In the genomic region with DNA sequence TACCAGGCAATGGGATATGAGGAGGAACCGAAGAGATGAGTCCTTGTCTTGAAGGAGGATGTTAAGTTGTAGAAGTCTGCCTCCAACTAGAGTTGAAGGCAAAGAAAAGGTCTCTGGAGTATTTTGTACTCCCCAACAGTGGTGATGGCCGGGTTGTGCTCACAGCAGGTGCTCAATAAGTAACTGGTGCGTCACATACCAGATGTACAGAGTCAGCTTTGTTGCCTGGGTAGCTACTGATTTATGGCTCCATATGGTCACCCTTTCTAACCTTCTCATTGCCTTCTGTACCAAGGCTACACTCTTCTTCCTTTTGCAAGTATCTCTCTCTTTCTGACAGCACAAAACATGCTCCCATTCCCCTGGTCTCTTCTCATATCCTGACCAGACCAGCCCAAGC, we compare ENCODE assay signal across 28 cellular contexts.
"Had no signal": no experiment of that assay in that cellular context is flagged by ENCODE, and none has a peak within 500 bp of the region (broad histone marks: within the 10 kb centered on the region; RNA-seq: fewer than 3 reads in every experiment).

No MANE protein-coding gene starts in this region.

- ATAC-seq: activated CD4-positive, alpha-beta T cell treated with anti-CD3 and anti-CD28 coated beads for 36 hours; activated CD8-positive, alpha-beta memory T cell treated with anti-CD3 and anti-CD28 coated beads, Interleukin-2, amount 10 ng/mL, durations not matched to agents 7 days and 5 days; activated CD8-positive, alpha-beta T cell treated with anti-CD3 and anti-CD28 coated beads, Interleukin-2, amount 10 ng/mL, durations not matched to agents 7 days and 5 days; activated naive CD8-positive, alpha-beta T cell treated with anti-CD3 and anti-CD28 coated beads, Interleukin-2, amount 50 U/mL, for 24 hours; gastroesophageal sphincter; left cardiac atrium; left ventricle myocardium superior; sciatic nerve; stimulated activated memory B cell treated with anti-CD40 and anti-IgM and Interleukin-4, amounts not matched to agents 10 μg/mL and 1 μg/mL and 100 μg/mL, for 72 hours; stimulated activated naive CD8-positive, alpha-beta T cell treated with anti-CD3 and anti-CD28 coated beads, Interleukin-15, amount 100 ng/mL, for 72 hours had no signal

- DNase-seq: activated CD4-positive, alpha-beta T cell treated with anti-CD3 and anti-CD28 coated beads for 36 hours; activated CD4-positive, CD25-positive, alpha-beta regulatory T cell; activated CD8-positive, alpha-beta memory T cell treated with anti-CD3 and anti-CD28 coated beads, Interleukin-2, amount 10 ng/mL, durations not matched to agents 7 days and 5 days; activated CD8-positive, alpha-beta T cell treated with anti-CD3 and anti-CD28 coated beads, Interleukin-2, amount 10 ng/mL, durations not matched to agents 7 days and 5 days; activated naive CD8-positive, alpha-beta T cell treated with anti-CD3 and anti-CD28 coated beads, Interleukin-2, amount 50 U/mL, for 24 hours; activated T-cell treated with anti-CD3 and anti-CD28 coated beads, Interleukin-2, amount 50 U/mL, for 48 hours; amygdala; cerebellar nuclear complex; colonic mucosa; dorsolateral prefrontal cortex; effector memory CD4-positive, alpha-beta T cell; islet precursor cell; left cardiac atrium; left ventricle myocardium superior; naive B cell; nephron progenitor cell; ovary; retina; small intestine; stimulated activated CD4-positive, alpha-beta T cell treated with anti-CD3 and anti-CD28 coated beads, Interleukin-1b, Interleukin-23, amount 100 ng/mL, for 48 hours; stimulated activated CD4-positive, alpha-beta T cell treated with anti-CD3 and anti-CD28 coated beads, Interleukin-4, amount 100 ng/mL, for 4 hours; stimulated activated CD8-positive, alpha-beta memory T cell treated with anti-CD3 and anti-CD28 coated beads, Interleukin-4, amount 100 ng/mL, for 48 hours; stimulated activated naive CD8-positive, alpha-beta T cell treated with anti-CD3 and anti-CD28 coated beads, Interleukin-15, amount 100 ng/mL, for 72 hours; substantia nigra; uterus had no signal

- FAIRE-seq: small intestine had no signal
